In genomic region chr7:138666385-138666784, GRCh38 we compare ENCODE assay signal across 26 cellular contexts. TPM values are rescaled to one million over a fixed set of nuclear protein-coding genes. Genes with fewer than 3 reads are reported as not detected.
DNase-seq lines count a peak whose midpoint lies in the region; TF ChIP-seq lines count a peak whose summit lies in the region.
"Had no signal": no experiment of that assay in that cellular context is flagged by ENCODE, and none has a peak within 500 bp of the region (broad histone marks: within the 10 kb centered on the region; RNA-seq: fewer than 3 reads in every experiment).

No MANE protein-coding gene starts in this region.

- CTCF ChIA-PET in PC-9 (lab: Charles Lee) = no interaction called here

- H3K36me3 ChIP-seq in PC-9 (ENCODE audit: low read depth) = no peaks in the 10 kb centered on the region
- H3K36me3 ChIP-seq: ascending aorta; BLaER1 treated with 17β-estradiol and CSF1 and Interleukin-3, amounts not matched to agents 10 nM and 100 nM; prostate gland had no signal

- peak overlapping the region; percentile 18 for H3K4me3 Mint-ChIP-seq in progenitor cell of endocrine pancreas (ENCODE audit: low read depth)
- H3K4me3 Mint-ChIP-seq: activated T-helper 1 cell treated with anti-CD3 and anti-CD28 coated beads, Interleukin-12 subunit alpha, Interleukin-12 subunit beta, Interleukin-2, Interleukin-4 antibody, amounts not matched to agents 30 ng/mL and 10 ng/mL and 1 ng/mL, durations not matched to agents 14 hours and 24 hours and 36 hours; WTC11 had no signal

- H3K27ac ChIP-seq in PC-9 = no peak overlapping the region
- H3K27ac ChIP-seq: ascending aorta; BLaER1 treated with 17β-estradiol and CSF1 and Interleukin-3, amounts not matched to agents 10 nM and 100 nM; prostate gland had no signal

- H3K27me3 ChIP-seq in PC-9 (ENCODE audit: insufficient read depth, low read depth) = no peaks in the 10 kb centered on the region
- H3K27me3 ChIP-seq: ascending aorta; BLaER1 treated with 17β-estradiol and CSF1 and Interleukin-3, amounts not matched to agents 10 nM and 100 nM had no signal

- BruUV-seq in PC-9 (replicated peaks; lab: Mats Ljungman, UMichigan) = no TSS peak

- H3K36me3 Mint-ChIP-seq in progenitor cell of endocrine pancreas (ENCODE audit: insufficient read depth) = peaks cover 1% of the 10 kb centered on the region

- peaks cover 5% of the 10 kb centered on the region for H3K9me3 ChIP-seq in PC-9 (ENCODE audit: insufficient read depth, low read depth)
- H3K9me3 ChIP-seq: ascending aorta, mucosa of descending colon, prostate gland had no signal

- H3K4me3 ChIP-seq in PC-9 = no peak overlapping the region
- H3K4me3 ChIP-seq: ascending aorta; BLaER1 treated with 17β-estradiol and CSF1 and Interleukin-3, amounts not matched to agents 10 nM and 100 nM; mucosa of descending colon; prostate gland had no signal

- peaks cover 49% of the 10 kb centered on the region for H3K4me1 Mint-ChIP-seq in progenitor cell of endocrine pancreas (ENCODE audit: low read depth)

- H3K79me2 ChIP-seq in PC-9 (ENCODE audit: low read depth) = no peaks in the 10 kb centered on the region

- H3K27me3 Mint-ChIP-seq in progenitor cell of endocrine pancreas = no peaks in the 10 kb centered on the region

- H3K27ac Mint-ChIP-seq in progenitor cell of endocrine pancreas = peak overlapping the region; percentile 66
- H3K27ac Mint-ChIP-seq: activated T-helper 1 cell treated with anti-CD3 and anti-CD28 coated beads, Interleukin-12 subunit alpha, Interleukin-12 subunit beta, Interleukin-2, Interleukin-4 antibody, amounts not matched to agents 30 ng/mL and 10 ng/mL and 1 ng/mL, durations not matched to agents 14 hours and 24 hours and 36 hours; WTC11 had no signal

- H3K9me3 Mint-ChIP-seq in progenitor cell of endocrine pancreas (ENCODE audit: low read depth) = peaks cover 8% of the 10 kb centered on the region
- H3K9me3 Mint-ChIP-seq: activated T-helper 1 cell treated with anti-CD3 and anti-CD28 coated beads, Interleukin-12 subunit alpha, Interleukin-12 subunit beta, Interleukin-2, Interleukin-4 antibody, amounts not matched to agents 30 ng/mL and 10 ng/mL and 1 ng/mL, durations not matched to agents 14 hours and 24 hours and 36 hours had no signal

- H3K4me1 ChIP-seq in PC-9 (replicated peaks; ENCODE audit: insufficient read depth) = peaks cover 42% of the 10 kb centered on the region
- H3K4me1 ChIP-seq: ascending aorta, prostate gland had no signal

- H2AFZ ChIP-seq in PC-9 = no peak overlapping the region

- H3F3A ChIP-seq in PC-9 (ENCODE audit: insufficient read depth, low read depth) = peaks cover 18% of the 10 kb centered on the region; the same call in 1 of the 2 replicates

- no peak for TF ChIP-seq CTCF in progenitor cell of endocrine pancreas (IDR thresholded peaks at IDR 0.05; ENCODE audit: unreplicated experiment)
- TF ChIP-seq CTCF in PC-9 (conservative IDR thresholded peaks at IDR 0.05) = no peak

- intact Hi-C loops in PC-9 (cut with micrococcal nuclease; ENCODE audit: unreplicated experiment) = loop anchor here (5.0 to 10.0 kb wide), 2 partner anchors 198 to 204 kb away; partner anchors contain the start of gene TRIM24

- POLR2A ChIA-PET in PC-9 (lab: Charles Lee; ENCODE audit: unreplicated experiment) = interaction anchor here (0.6 kb wide), 1 partner anchor 577 kb away, joined by 3 read pairs; no protein-coding TSS in a partner anchor

- no peak overlapping the region for H3K4me2 ChIP-seq in PC-9
- H3K4me2 ChIP-seq: BLaER1 treated with 17β-estradiol and CSF1 and Interleukin-3, amounts not matched to agents 10 nM and 100 nM had no signal

- H4K20me1 ChIP-seq in PC-9 (ENCODE audit: insufficient read depth) = no peaks in the 10 kb centered on the region
- H4K20me1 ChIP-seq: BLaER1 treated with 17β-estradiol and CSF1 and Interleukin-3, amounts not matched to agents 10 nM and 100 nM had no signal

- H3K9me2 ChIP-seq in PC-9 (ENCODE audit: insufficient read depth) = no peaks in the 10 kb centered on the region

- DNase-seq in HuH-7 (ENCODE audit: low spot score) = peak; percentile 60
- DNase-seq in astrocyte of the hippocampus (ENCODE audit: low read depth, low spot score) = peak; percentile 48
- peak; percentile 13 for DNase-seq in kidney glomerular epithelial cell (lab: John Stamatoyannopoulos, UW)
- DNase-seq in progenitor cell of endocrine pancreas (ENCODE audit: low spot score, unreplicated experiment) = no peak
- DNase-seq in PC-9 = no peak
- no peak for DNase-seq in HUDEP-2 (lab: John Stamatoyannopoulos, UW; ENCODE audit: unreplicated experiment in 76 of 76)
- DNase-seq in HCEC 1CT = no peak
- DNase-seq: activated CD4-positive, alpha-beta T cell treated with anti-CD3 and anti-CD28 coated beads, Interleukin-2, amount 50 U/mL, for 1 hour; activated naive CD4-positive, alpha-beta T cell treated with anti-CD3 and anti-CD28 coated beads, Interleukin-2, amount 50 U/mL, for 16 hours; effector CD4-positive, alpha-beta T cell; foreskin fibroblast; left ventricle myocardium superior; mucosa of descending colon; MV-4-11; NCI-H1930; NCI-H2227 treated with DMSO at 0.1 percent for 48 hours; NCI-H748 treated with DMSO at 0.1 percent for 48 hours; T-helper 9 cell had no signal

RNA-seq across cellular contexts. Expression of gene SVOPL, which starts 34.8 kb away (rescaled TPM):
- 1.4 TPM in 2 replicates for total RNA-seq in progenitor cell of endocrine pancreas
- 0.70 and 1.0 TPM in 2 replicates for total RNA-seq in PC-9 (2021)
- total RNA-seq: activated T-helper 1 cell treated with anti-CD3 and anti-CD28 coated beads, Interleukin-12 subunit alpha, Interleukin-12 subunit beta, Interleukin-2, Interleukin-4 antibody, amounts not matched to agents 30 ng/mL and 10 ng/mL and 1 ng/mL, durations not matched to agents 14 hours and 24 hours and 36 hours; ascending aorta; epithelial cell of proximal tubule; H4; HT-29; left ventricle myocardium superior had no signal

Comparison
In these comparisons a context has a peak if more than half of its experiments do, and no peak if none do; other contexts are left out.
1. DNase-seq: peak in HuH-7 (single experiment), astrocyte of the hippocampus (single experiment) and kidney glomerular epithelial cell (single experiment); none in progenitor cell of endocrine pancreas (single experiment), PC-9 (0 of 2), HUDEP-2 (0 of 76) and HCEC 1CT (single experiment).